ENCODE assay signal across 23 cellular contexts in genomic region chr1:172905452-172905851, GRCh38.
A peak's percentile ranks its signal among the peaks of the same experiment; 100 is the strongest.
DNase-seq lines count a peak whose midpoint lies in the region; ATAC-seq and TF ChIP-seq lines count a peak whose summit lies in the region.
"Had no signal": no experiment of that assay in that cellular context is flagged by ENCODE, and none has a peak within 500 bp of the region (broad histone marks: within the 10 kb centered on the region; RNA-seq: fewer than 3 reads in every experiment).

No MANE protein-coding gene starts in this region.

- H3K23ac ChIP-seq in mesenchymal stem cell (ENCODE audit: low read length in 2 of 2): no peak overlapping the region

- H3K36me3 Mint-ChIP-seq in HFFc6 (ENCODE audit: low read depth): peaks cover 18% of the 10 kb centered on the region

- peak overlapping the region; percentile 26 for H2AK5ac ChIP-seq in mesenchymal stem cell (ENCODE audit: low read length, severe bottlenecking)

- peak overlapping the region; percentile 16 for H3K4me3 Mint-ChIP-seq in HFFc6
- H3K4me3 Mint-ChIP-seq: activated naive CD4-positive, alpha-beta T cell treated with anti-CD3 and anti-CD28 coated beads, Interleukin-2, amount 10 ng/mL, durations not matched to agents 7 days and 5 days; activated T-cell treated with anti-CD3 and anti-CD28 coated beads, Interleukin-2, amount 50 U/mL, for 72 hours; effector memory CD8-positive, alpha-beta T cell had no signal

- no peaks in the 10 kb centered on the region for H3K79me1 ChIP-seq in mesenchymal stem cell (replicated peaks; ENCODE audit: low read length, poor library complexity, severe bottlenecking)

- no peak overlapping the region for H4K8ac ChIP-seq in mesenchymal stem cell (ENCODE audit: low read length)

- H3K4me1 Mint-ChIP-seq in HFFc6 (ENCODE audit: low read depth): peaks cover 100% of the 10 kb centered on the region

- no peak overlapping the region for H2BK15ac ChIP-seq in mesenchymal stem cell (ENCODE audit: low read depth, poor library complexity, severe bottlenecking)

- peak overlapping the region in 1 of 2 experiments; percentile 92 for H3K18ac ChIP-seq in mesenchymal stem cell (ENCODE audit: low read depth in 1 of 2, low read length in 2 of 2)

- no peak overlapping the region for H3K4me3 ChIP-seq in astrocyte of the spinal cord (ENCODE audit: low read depth, low read length)
- H3K4me3 ChIP-seq in mesenchymal stem cell (ENCODE audit: insufficient read depth in 1 of 2, low read depth in 1 of 2, low read length in 2 of 2): no peak overlapping the region
- H3K4me3 ChIP-seq: hepatocyte, ovary, thoracic aorta had no signal

- peak overlapping the region; percentile 27 for H2BK120ac ChIP-seq in mesenchymal stem cell (ENCODE audit: low read depth, low read length)

- peak overlapping the region; percentile 86 for H3K27ac Mint-ChIP-seq in HFFc6
- H3K27ac Mint-ChIP-seq: activated naive CD4-positive, alpha-beta T cell treated with anti-CD3 and anti-CD28 coated beads, Interleukin-2, amount 10 ng/mL, durations not matched to agents 7 days and 5 days; activated T-cell treated with anti-CD3 and anti-CD28 coated beads, Interleukin-2, amount 50 U/mL, for 72 hours; effector memory CD8-positive, alpha-beta T cell had no signal

- H3K14ac ChIP-seq in mesenchymal stem cell (ENCODE audit: low read length in 2 of 2): no peak overlapping the region

- H4K91ac ChIP-seq in mesenchymal stem cell (ENCODE audit: low read length): no peak overlapping the region

- H3K36me3 ChIP-seq in mesenchymal stem cell (ENCODE audit: control insufficient read depth in 1 of 2, insufficient read depth in 2 of 2, low read depth in 1 of 2, low read length in 2 of 2): no peaks in the 10 kb centered on the region
- H3K36me3 ChIP-seq: ovary, thoracic aorta had no signal

- H3K4me1 ChIP-seq in mesenchymal stem cell (ENCODE audit: control insufficient read depth, insufficient read depth, low read depth, low read length): peaks cover 3% of the 10 kb centered on the region

- peak overlapping the region; percentile 53 for H2BK5ac ChIP-seq in mesenchymal stem cell (ENCODE audit: low read depth, low read length, poor library complexity, severe bottlenecking)

- peaks cover 8% of the 10 kb centered on the region for H3K9me3 Mint-ChIP-seq in HFFc6
- H3K9me3 Mint-ChIP-seq: effector memory CD8-positive, alpha-beta T cell had no signal

- H2AFZ ChIP-seq in mesenchymal stem cell (ENCODE audit: low read depth, low read length): no peak overlapping the region
- H2AFZ ChIP-seq: hepatocyte had no signal

- TF ChIP-seq CTCF in HFFc6 (IDR thresholded peaks at IDR 0.05) (no peak), astrocyte of the spinal cord (IDR thresholded peaks at IDR 0.05; ENCODE audit: low read depth, low read length) (no peak)

- in situ Hi-C loops in astrocyte of the spinal cord (cut with HindIII; ENCODE audit: low sequenced_read_pairs): no loop called here

- no peaks in the 10 kb centered on the region for H3K9me3 ChIP-seq in mesenchymal stem cell (ENCODE audit: control insufficient read depth, low read length)
- H3K9me3 ChIP-seq: ovary, thoracic aorta had no signal

- H3K9ac ChIP-seq in mesenchymal stem cell (ENCODE audit: low read length): no peak overlapping the region

- no peak overlapping the region for H3K4me2 ChIP-seq in mesenchymal stem cell (ENCODE audit: low read length, poor library complexity, severe bottlenecking)
- H3K4me2 ChIP-seq: hepatocyte had no signal

- peak overlapping the region; percentile 92 for H3K27ac ChIP-seq in mesenchymal stem cell (ENCODE audit: low read length, poor library complexity, severe bottlenecking)
- H3K27ac ChIP-seq: hepatocyte, ovary, thoracic aorta had no signal

- peak overlapping the region; percentile 73 to 83 for H2BK12ac ChIP-seq in mesenchymal stem cell (ENCODE audit: low read length in 2 of 2)

- 55% methylated on average over 2 of the region's 2 CpGs for WGBS in mesenchymal stem cell

- peak overlapping the region; percentile 66 to 93 for H3K4ac ChIP-seq in mesenchymal stem cell (ENCODE audit: low read depth in 1 of 2, low read length in 2 of 2)

- no peaks in the 10 kb centered on the region for H3K27me3 ChIP-seq in mesenchymal stem cell (ENCODE audit: control insufficient read depth in 1 of 2, insufficient read depth in 1 of 2, low read length in 2 of 2)
- H3K27me3 ChIP-seq: hepatocyte, ovary had no signal

- H3K27me3 Mint-ChIP-seq in HFFc6 (ENCODE audit: insufficient read depth): no peaks in the 10 kb centered on the region; the same call in 1 of the 2 replicates

- ATAC-seq in GM19035 (IDR thresholded peaks at IDR 0.05; ENCODE audit: unreplicated experiment) (no peak), GM21825 (IDR thresholded peaks at IDR 0.05; ENCODE audit: unreplicated experiment) (no peak), HG03460 (IDR thresholded peaks at IDR 0.05; ENCODE audit: unreplicated experiment) (no peak)
- ATAC-seq: activated T-cell treated with anti-CD3 and anti-CD28 coated beads, Interleukin-2, amount 50 U/mL, for 72 hours; effector memory CD8-positive, alpha-beta T cell; right cardiac atrium had no signal

- DNase-seq in AG08395 (ENCODE audit: low spot score): peak; percentile 23
- DNase-seq in HFFc6: peak; percentile 50
- DNase-seq in astrocyte of the spinal cord (ENCODE audit: low read depth, low spot score): peak; percentile 41
- peak; percentile 35 for DNase-seq in mesenchymal stem cell
- no peak for DNase-seq in T1000 (lab: John Stamatoyannopoulos, UW)
- DNase-seq: activated CD4-positive, alpha-beta T cell treated with anti-CD3 and anti-CD28 coated beads for 1 hour; activated CD8-positive, alpha-beta memory T cell treated with anti-CD3 and anti-CD28 coated beads for 24 hours; activated naive CD4-positive, alpha-beta T cell treated with anti-CD3 and anti-CD28 coated beads, Interleukin-2, amount 10 ng/mL, durations not matched to agents 7 days and 5 days; activated T-cell treated with anti-CD3 and anti-CD28 coated beads, Interleukin-2, amount 50 U/mL, for 72 hours; DMS 273 treated with DMSO at 0.1 percent for 48 hours; effector memory CD8-positive, alpha-beta T cell; Kasumi-1; NCI-H1092 treated with DMSO at 0.1 percent for 48 hours; NCI-H2029 treated with DMSO at 0.1 percent for 48 hours; NCI-H510A; NK-92 treated with Interleukin-12 subunit alpha and Interleukin-12 subunit beta, amount 100 ng/mL, for 24 hours; ovary; right cardiac atrium had no signal
